1 cellular context compared by ENCODE assay signal in the genomic region with DNA sequence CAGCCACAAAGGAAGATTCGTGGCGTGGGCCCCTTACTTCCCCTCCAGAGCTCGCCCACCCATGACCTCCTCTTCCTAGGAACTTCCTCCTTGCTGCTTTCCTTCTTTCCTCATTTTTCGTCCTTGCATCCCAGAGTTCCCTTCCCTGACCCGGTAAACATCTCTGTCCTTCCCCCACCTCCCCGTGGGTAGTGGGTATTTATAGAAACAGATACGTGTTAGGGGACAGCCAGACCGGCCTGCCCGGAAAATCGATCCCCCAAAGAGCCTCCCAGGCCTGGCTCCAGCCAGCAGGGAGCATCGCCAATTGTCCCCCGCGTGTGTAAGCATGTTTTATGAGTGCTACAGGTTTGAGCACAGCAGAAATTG.
TF ChIP-seq lines count a peak whose summit lies in the region.

No MANE protein-coding gene starts in this region.

TF ChIP-seq in WTC11, 78 proteins besides CTCF, POLR2A, EP300 and RAD21 (continued from another document):
- TF ChIP-seq, protein P1, sequence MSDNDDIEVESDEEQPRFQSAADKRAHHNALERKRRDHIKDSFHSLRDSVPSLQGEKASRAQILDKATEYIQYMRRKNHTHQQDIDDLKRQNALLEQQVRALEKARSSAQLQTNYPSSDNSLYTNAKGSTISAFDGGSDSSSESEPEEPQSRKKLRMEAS (CRISPR knock-in tag; IDR thresholded peaks at IDR 0.05) = no peak
- TF ChIP-seq, protein P2, sequence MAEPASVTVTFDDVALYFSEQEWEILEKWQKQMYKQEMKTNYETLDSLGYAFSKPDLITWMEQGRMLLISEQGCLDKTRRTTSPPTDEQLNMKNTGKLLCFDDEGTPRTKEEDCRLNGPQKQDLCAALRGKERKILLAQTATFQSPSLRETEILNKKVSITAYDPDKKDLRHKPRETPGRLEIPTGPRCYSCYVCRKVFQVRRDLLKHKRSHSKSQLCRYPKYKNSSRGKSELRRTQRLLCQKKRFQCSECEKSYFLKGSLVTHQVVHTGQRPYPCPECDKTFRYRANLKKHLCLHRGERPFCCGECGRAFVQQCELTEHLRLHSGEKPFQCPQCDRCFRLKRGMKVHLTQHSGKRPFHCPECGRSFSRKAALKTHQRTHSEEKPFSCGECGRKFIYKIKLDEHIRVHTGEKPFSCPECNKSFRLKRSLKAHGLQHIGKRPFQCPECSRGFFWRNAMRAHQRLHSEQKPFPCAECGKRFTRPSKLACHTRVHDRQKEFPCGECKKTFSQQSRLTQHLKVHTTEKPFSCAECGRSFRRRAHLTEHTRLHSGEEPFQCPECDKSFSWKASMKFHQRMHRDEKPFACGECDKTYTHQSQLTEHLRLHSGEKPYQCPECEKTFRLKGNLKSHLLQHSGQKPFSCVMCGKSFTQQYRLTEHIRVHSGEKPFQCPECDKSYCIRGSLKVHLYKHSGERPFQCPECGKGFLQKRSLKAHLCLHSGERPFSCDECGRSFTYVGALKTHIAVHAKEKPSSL (CRISPR knock-in tag; conservative IDR thresholded peaks at IDR 0.05) = no peak
- no peak for TF ChIP-seq ZNF671 (CRISPR knock-in tag; IDR thresholded peaks at IDR 0.05)
- TF ChIP-seq, protein P3, sequence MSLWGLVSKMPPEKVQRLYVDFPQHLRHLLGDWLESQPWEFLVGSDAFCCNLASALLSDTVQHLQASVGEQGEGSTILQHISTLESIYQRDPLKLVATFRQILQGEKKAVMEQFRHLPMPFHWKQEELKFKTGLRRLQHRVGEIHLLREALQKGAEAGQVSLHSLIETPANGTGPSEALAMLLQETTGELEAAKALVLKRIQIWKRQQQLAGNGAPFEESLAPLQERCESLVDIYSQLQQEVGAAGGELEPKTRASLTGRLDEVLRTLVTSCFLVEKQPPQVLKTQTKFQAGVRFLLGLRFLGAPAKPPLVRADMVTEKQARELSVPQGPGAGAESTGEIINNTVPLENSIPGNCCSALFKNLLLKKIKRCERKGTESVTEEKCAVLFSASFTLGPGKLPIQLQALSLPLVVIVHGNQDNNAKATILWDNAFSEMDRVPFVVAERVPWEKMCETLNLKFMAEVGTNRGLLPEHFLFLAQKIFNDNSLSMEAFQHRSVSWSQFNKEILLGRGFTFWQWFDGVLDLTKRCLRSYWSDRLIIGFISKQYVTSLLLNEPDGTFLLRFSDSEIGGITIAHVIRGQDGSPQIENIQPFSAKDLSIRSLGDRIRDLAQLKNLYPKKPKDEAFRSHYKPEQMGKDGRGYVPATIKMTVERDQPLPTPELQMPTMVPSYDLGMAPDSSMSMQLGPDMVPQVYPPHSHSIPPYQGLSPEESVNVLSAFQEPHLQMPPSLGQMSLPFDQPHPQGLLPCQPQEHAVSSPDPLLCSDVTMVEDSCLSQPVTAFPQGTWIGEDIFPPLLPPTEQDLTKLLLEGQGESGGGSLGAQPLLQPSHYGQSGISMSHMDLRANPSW (CRISPR knock-in tag; conservative IDR thresholded peaks at IDR 0.05; ENCODE audit: low read depth) = no peak
- TF ChIP-seq, protein P4, sequence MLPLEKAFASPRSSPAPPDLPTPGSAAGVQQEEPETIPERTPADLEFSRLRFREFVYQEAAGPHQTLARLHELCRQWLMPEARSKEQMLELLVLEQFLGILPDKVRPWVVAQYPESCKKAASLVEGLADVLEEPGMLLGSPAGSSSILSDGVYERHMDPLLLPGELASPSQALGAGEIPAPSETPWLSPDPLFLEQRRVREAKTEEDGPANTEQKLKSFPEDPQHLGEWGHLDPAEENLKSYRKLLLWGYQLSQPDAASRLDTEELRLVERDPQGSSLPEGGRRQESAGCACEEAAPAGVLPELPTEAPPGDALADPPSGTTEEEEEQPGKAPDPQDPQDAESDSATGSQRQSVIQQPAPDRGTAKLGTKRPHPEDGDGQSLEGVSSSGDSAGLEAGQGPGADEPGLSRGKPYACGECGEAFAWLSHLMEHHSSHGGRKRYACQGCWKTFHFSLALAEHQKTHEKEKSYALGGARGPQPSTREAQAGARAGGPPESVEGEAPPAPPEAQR (CRISPR knock-in tag; IDR thresholded peaks at IDR 0.05) = no peak
